11 cellular contexts compared by ENCODE assay signal in the genomic region with DNA sequence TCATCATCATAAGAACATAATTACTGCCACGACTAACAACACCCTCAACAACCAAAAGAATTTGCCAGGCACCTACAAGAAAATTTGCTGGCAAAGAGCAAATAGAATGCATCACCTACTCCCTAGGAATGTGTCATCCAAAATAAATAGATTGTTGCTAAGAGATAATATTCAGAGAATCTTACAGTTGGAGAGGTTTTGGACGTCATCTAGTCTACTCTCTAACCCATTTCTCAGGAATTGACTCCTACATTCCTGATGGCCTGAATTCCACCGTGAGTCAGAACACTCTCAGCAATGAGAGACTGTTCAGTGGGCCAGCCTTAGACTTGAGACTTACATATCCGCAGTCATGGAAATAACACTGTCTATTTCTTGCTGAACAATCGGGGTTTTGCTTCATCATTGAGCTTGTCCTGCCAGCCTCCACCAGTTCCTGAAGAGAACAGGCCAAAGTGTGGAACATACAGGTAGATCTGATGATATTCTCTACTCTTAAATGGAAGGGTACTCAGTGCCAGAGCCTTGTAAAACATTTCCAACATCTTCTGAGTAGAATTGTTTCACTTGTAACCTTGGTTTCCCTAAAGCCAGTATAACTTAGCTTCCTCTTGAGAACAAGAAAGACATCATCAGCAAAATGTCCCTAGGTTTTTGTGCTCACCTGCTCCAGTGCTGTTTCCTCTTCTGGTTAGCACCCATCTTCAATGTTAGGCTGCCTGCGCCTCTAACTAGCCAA. TPM values are rescaled to one million over a fixed set of nuclear protein-coding genes. Genes with fewer than 3 reads are reported as not detected.
A peak's percentile ranks its signal among the peaks of the same experiment; 100 is the strongest.
DNase-seq lines count a peak whose midpoint lies in the region; ATAC-seq and TF ChIP-seq lines count a peak whose summit lies in the region.
"Had no signal": no experiment of that assay in that cellular context is flagged by ENCODE, and none has a peak within 500 bp of the region (broad histone marks: within the 10 kb centered on the region; RNA-seq: fewer than 3 reads in every experiment).

No MANE protein-coding gene starts in this region.

- no peak overlapping the region for H2BK12ac ChIP-seq in mesenchymal stem cell (ENCODE audit: low read length in 2 of 2)

- no peak overlapping the region for H3K23ac ChIP-seq in mesenchymal stem cell (ENCODE audit: low read length in 2 of 2)

- H2BK15ac ChIP-seq in mesenchymal stem cell (ENCODE audit: low read depth, poor library complexity, severe bottlenecking): no peak overlapping the region

- H3K36me3 Mint-ChIP-seq in endothelial cell (ENCODE audit: low read depth, unreplicated experiment): no peaks in the 10 kb centered on the region

- peaks cover 24% of the 10 kb centered on the region for H3K4me1 ChIP-seq in mesenchymal stem cell (ENCODE audit: control insufficient read depth, insufficient read depth, low read depth, low read length)
- no peaks in the 10 kb centered on the region for H3K4me1 ChIP-seq in upper lobe of right lung

- WGBS in mesenchymal stem cell: 47% methylated on average over 5 of the region's 6 CpGs

- ATAC-seq in upper lobe of right lung: no peak
- ATAC-seq: activated naive CD8-positive, alpha-beta T cell treated with anti-CD3 and anti-CD28 coated beads, Interleukin-2, amount 50 U/mL, for 24 hours had no signal

- H2AFZ ChIP-seq in mesenchymal stem cell (ENCODE audit: low read depth, low read length): no peak overlapping the region

- DNase-seq in AG09309 (ENCODE audit: low read depth): peak; percentile 96
- DNase-seq in LHCN-M2 (ENCODE audit: low read depth): peak; percentile 96
- DNase-seq in cardiac fibroblast (ENCODE audit: low read depth in 2 of 2): peak; percentile 75 to 95
- DNase-seq in mesenchymal stem cell: peak; percentile 79
- DNase-seq in endothelial cell (ENCODE audit: low spot score): no peak
- no peak for DNase-seq in SW480 (ENCODE audit: low spot score)
- no peak for DNase-seq in upper lobe of right lung
- no peak for DNase-seq in NCI-H510A treated with DMSO at 0.1 percent for 48 hours (lab: John Stamatoyannopoulos, UW)
- DNase-seq: activated naive CD8-positive, alpha-beta T cell treated with anti-CD3 and anti-CD28 coated beads, Interleukin-2, amount 50 U/mL, for 24 hours; NCI-H2029 had no signal

- H3K27ac Mint-ChIP-seq in endothelial cell (ENCODE audit: unreplicated experiment): no peak overlapping the region
- H3K27ac Mint-ChIP-seq: activated naive CD8-positive, alpha-beta T cell treated with anti-CD3 and anti-CD28 coated beads, Interleukin-2, amount 50 U/mL, for 24 hours had no signal

- H3K27ac ChIP-seq in mesenchymal stem cell (ENCODE audit: low read length, poor library complexity, severe bottlenecking): peak overlapping the region; percentile 100
- H3K27ac ChIP-seq in upper lobe of right lung: no peak overlapping the region

- H3K9ac ChIP-seq in mesenchymal stem cell (ENCODE audit: low read length): peak overlapping the region; percentile 86

- H3K36me3 ChIP-seq in mesenchymal stem cell (ENCODE audit: control insufficient read depth in 1 of 2, insufficient read depth in 2 of 2, low read depth in 1 of 2, low read length in 2 of 2): no peaks in the 10 kb centered on the region
- H3K36me3 ChIP-seq in upper lobe of right lung: no peaks in the 10 kb centered on the region

- peak overlapping the region; percentile 95 for H2AK5ac ChIP-seq in mesenchymal stem cell (ENCODE audit: low read length, severe bottlenecking)

- H3K14ac ChIP-seq in mesenchymal stem cell (ENCODE audit: low read length in 2 of 2): no peak overlapping the region

- intact Hi-C loops in upper lobe of right lung (cut with DNase I): loop anchor here (10.0 kb wide), 1 partner anchor 277 kb away; no protein-coding TSS in a partner anchor

- no peak overlapping the region for H3K18ac ChIP-seq in mesenchymal stem cell (ENCODE audit: low read depth in 1 of 2, low read length in 2 of 2)

- no peak for TF ChIP-seq CTCF in AG09309 (IDR thresholded peaks at IDR 0.05; ENCODE audit: control insufficient read depth, insufficient read depth, low read depth, low read length, missing control alignments)
- no peak for TF ChIP-seq CTCF in cardiac fibroblast (IDR thresholded peaks at IDR 0.05; ENCODE audit: low read depth, low read length)
- no peak for TF ChIP-seq CTCF in endothelial cell (IDR thresholded peaks at IDR 0.05; ENCODE audit: unreplicated experiment)
- no peak for TF ChIP-seq CTCF in upper lobe of right lung (IDR thresholded peaks at IDR 0.05)

- no peaks in the 10 kb centered on the region for H3K4me1 Mint-ChIP-seq in endothelial cell (ENCODE audit: unreplicated experiment)
- H3K4me1 Mint-ChIP-seq: activated naive CD8-positive, alpha-beta T cell treated with anti-CD3 and anti-CD28 coated beads, Interleukin-2, amount 50 U/mL, for 24 hours had no signal

- H4K91ac ChIP-seq in mesenchymal stem cell (ENCODE audit: low read length): no peak overlapping the region

- no peak overlapping the region for H4K8ac ChIP-seq in mesenchymal stem cell (ENCODE audit: low read length)

- H3K4me2 ChIP-seq in mesenchymal stem cell (ENCODE audit: low read length, poor library complexity, severe bottlenecking): peak overlapping the region; percentile 60

- H2BK5ac ChIP-seq in mesenchymal stem cell (ENCODE audit: low read depth, low read length, poor library complexity, severe bottlenecking): peak overlapping the region; percentile 99

- H3K27me3 Mint-ChIP-seq in endothelial cell (ENCODE audit: unreplicated experiment): peaks cover 2% of the 10 kb centered on the region

- H3K4me3 ChIP-seq in AG09309 (ENCODE audit: control insufficient read depth, low read depth, low read length) (peak overlapping the region; percentile 9), cardiac fibroblast (replicated peaks in 1 of 2; ENCODE audit: low read depth in 2 of 2, low read length in 2 of 2) (no peak overlapping the region), mesenchymal stem cell (ENCODE audit: insufficient read depth in 1 of 2, low read depth in 1 of 2, low read length in 2 of 2) (peak overlapping the region in 1 of 2 experiments; percentile 6), upper lobe of right lung (no peak overlapping the region)

- H2BK120ac ChIP-seq in mesenchymal stem cell (ENCODE audit: low read depth, low read length): no peak overlapping the region

- no peak overlapping the region for H3K4ac ChIP-seq in mesenchymal stem cell (ENCODE audit: low read depth in 1 of 2, low read length in 2 of 2)

- H3K79me1 ChIP-seq in mesenchymal stem cell (replicated peaks; ENCODE audit: low read length, poor library complexity, severe bottlenecking): peaks cover 33% of the 10 kb centered on the region

- H3K27me3 ChIP-seq in mesenchymal stem cell (ENCODE audit: control insufficient read depth in 1 of 2, insufficient read depth in 1 of 2, low read length in 2 of 2): no peaks in the 10 kb centered on the region
- peaks cover 16% of the 10 kb centered on the region for H3K27me3 ChIP-seq in upper lobe of right lung

- H3K9me3 ChIP-seq in mesenchymal stem cell (ENCODE audit: control insufficient read depth, low read length) (no peaks in the 10 kb centered on the region), upper lobe of right lung (no peaks in the 10 kb centered on the region)

- no peak overlapping the region for H3K4me3 Mint-ChIP-seq in endothelial cell (ENCODE audit: unreplicated experiment)
- H3K4me3 Mint-ChIP-seq: activated naive CD8-positive, alpha-beta T cell treated with anti-CD3 and anti-CD28 coated beads, Interleukin-2, amount 50 U/mL, for 24 hours had no signal

- H3K9me3 Mint-ChIP-seq in endothelial cell (ENCODE audit: unreplicated experiment): no peaks in the 10 kb centered on the region
- H3K9me3 Mint-ChIP-seq: activated naive CD8-positive, alpha-beta T cell treated with anti-CD3 and anti-CD28 coated beads, Interleukin-2, amount 50 U/mL, for 24 hours had no signal

RNA-seq across cellular contexts. Expression of gene KIRREL3, which starts 8.3 kb away (rescaled TPM):
- total RNA-seq in LHCN-M2 (2014; rRNA removed) (2.1 and 2.8 TPM in 2 replicates), endothelial cell (ENCODE audit: unreplicated experiment) (0.38 TPM), upper lobe of right lung (not detected)
- 14.2 TPM for polyA plus RNA-seq in LHCN-M2 (2012)
- polyA plus RNA-seq in mesenchymal stem cell (2013, experiment 1 of 2): 0.04 TPM
- 0.04 TPM for polyA plus RNA-seq in mesenchymal stem cell (2013, experiment 2 of 2)
- total RNA-seq: T-helper 1 cell treated with Interleukin-12 subunit alpha and Interleukin-12 subunit beta and Interleukin-4 antibody, amounts not matched to agents 30 ng/mL and 1 ng/mL, for 36 hours had no signal

Comparison
In these comparisons a context has a peak if more than half of its experiments do, and no peak if none do; other contexts are left out.
1. DNase-seq: peak in AG09309 (single experiment), LHCN-M2 (single experiment), cardiac fibroblast (2 of 2) and mesenchymal stem cell (single experiment); none in endothelial cell (single experiment), SW480 (single experiment), upper lobe of right lung (single experiment) and NCI-H510A treated with DMSO at 0.1 percent for 48 hours (single experiment).